Comparison of ENCODE assay signal across 30 cellular contexts in genomic region chr6:138241381-138241780, GRCh38. TPM values are rescaled to one million over a fixed set of nuclear protein-coding genes. Genes with fewer than 3 reads are reported as not detected.
"Had no signal": no experiment of that assay in that cellular context is flagged by ENCODE, and none has a peak within 500 bp of the region (broad histone marks: within the 10 kb centered on the region; RNA-seq: fewer than 3 reads in every experiment).

No MANE protein-coding gene starts in this region.

- H3K9ac ChIP-seq: parathyroid adenoma had no signal

- H3K36me3 ChIP-seq: heart left ventricle, spleen, tibial artery, vagina had no signal

- H2AFZ ChIP-seq: parathyroid adenoma had no signal

- H3K79me2 ChIP-seq: parathyroid adenoma had no signal

- H3K4me3 ChIP-seq: heart left ventricle, lung, spleen, tibial artery, upper lobe of left lung, vagina had no signal

- H3K4me1 ChIP-seq: heart left ventricle, parathyroid adenoma, spleen, tibial artery, upper lobe of left lung, vagina had no signal

- ATAC-seq: esophagus mucosa; heart left ventricle; left colon; left ventricle myocardium superior; sciatic nerve; stimulated activated memory B cell treated with anti-CD40 and anti-IgM and Interleukin-4, amounts not matched to agents 10 μg/mL and 1 μg/mL and 100 μg/mL, for 72 hours had no signal

- H3K27ac ChIP-seq: heart left ventricle, parathyroid adenoma, spleen, tibial artery, upper lobe of left lung, vagina had no signal

- H3K9me3 ChIP-seq: heart left ventricle, spleen, tibial artery, upper lobe of left lung, vagina had no signal

- H3K4me1 Mint-ChIP-seq: naive B cell; nephron; stimulated activated memory B cell treated with anti-CD40 and anti-IgM and Interleukin-4, amounts not matched to agents 10 μg/mL and 1 μg/mL and 100 μg/mL, for 72 hours had no signal

- H3K27me3 ChIP-seq: heart left ventricle, tibial artery, upper lobe of left lung, vagina had no signal

- H3K4me3 Mint-ChIP-seq: naive B cell; nephron; stimulated activated memory B cell treated with anti-CD40 and anti-IgM and Interleukin-4, amounts not matched to agents 10 μg/mL and 1 μg/mL and 100 μg/mL, for 72 hours; stimulated activated naive CD8-positive, alpha-beta T cell treated with anti-CD3 and anti-CD28 coated beads, Interleukin-15, Interleukin-2, amounts not matched to agents 100 ng/mL and 50 ng/mL, for 24 hours had no signal

- H3K27ac Mint-ChIP-seq: naive B cell; nephron; stimulated activated memory B cell treated with anti-CD40 and anti-IgM and Interleukin-4, amounts not matched to agents 10 μg/mL and 1 μg/mL and 100 μg/mL, for 72 hours; stimulated activated naive CD8-positive, alpha-beta T cell treated with anti-CD3 and anti-CD28 coated beads, Interleukin-15, Interleukin-2, amounts not matched to agents 100 ng/mL and 50 ng/mL, for 24 hours had no signal

- H3K9me3 Mint-ChIP-seq: nephron; stimulated activated memory B cell treated with anti-CD40 and anti-IgM and Interleukin-4, amounts not matched to agents 10 μg/mL and 1 μg/mL and 100 μg/mL, for 72 hours; stimulated activated naive CD8-positive, alpha-beta T cell treated with anti-CD3 and anti-CD28 coated beads, Interleukin-15, Interleukin-2, amounts not matched to agents 100 ng/mL and 50 ng/mL, for 24 hours had no signal

- DNase-seq: effector CD4-positive, alpha-beta T cell; heart left ventricle; hippocampal formation; left colon; left ventricle myocardium superior; mesenchymal stem cell; naive B cell; spleen; stimulated activated CD4-positive, alpha-beta T cell treated with anti-CD3 and anti-CD28 coated beads, Interleukin-15, amount 100 ng/mL, for 24 hours; stimulated activated CD4-positive, alpha-beta T cell treated with anti-CD3 and anti-CD28 coated beads, Interleukin-1b, Interleukin-23, amount 100 ng/mL, for 48 hours; stimulated activated CD4-positive, alpha-beta T cell treated with anti-CD3 and anti-CD28 coated beads, Interleukin-4, amount 100 ng/mL, for 24 hours; tibial artery; upper lobe of left lung had no signal

- H3K36me3 Mint-ChIP-seq: naive B cell; stimulated activated memory B cell treated with anti-CD40 and anti-IgM and Interleukin-4, amounts not matched to agents 10 μg/mL and 1 μg/mL and 100 μg/mL, for 72 hours had no signal

RNA-seq across cellular contexts. Expression of gene PBOV1, which starts 23.1 kb away (rescaled TPM):
- total RNA-seq: dermis microvascular lymphatic vessel endothelial cell, esophagus mucosa, fibroblast of lung, frontal cortex, glomerular endothelial cell, heart left ventricle, kidney epithelial cell, left colon, left ventricle myocardium superior, lung, omental fat pad, pulmonary artery endothelial cell, sciatic nerve, skeletal muscle tissue, spleen, temporal lobe, upper lobe of left lung, vagina had no signal
- polyA plus RNA-seq: fibroblast of lung, heart left ventricle, spleen had no signal
